9 cellular contexts compared by ENCODE assay signal in the genomic region with DNA sequence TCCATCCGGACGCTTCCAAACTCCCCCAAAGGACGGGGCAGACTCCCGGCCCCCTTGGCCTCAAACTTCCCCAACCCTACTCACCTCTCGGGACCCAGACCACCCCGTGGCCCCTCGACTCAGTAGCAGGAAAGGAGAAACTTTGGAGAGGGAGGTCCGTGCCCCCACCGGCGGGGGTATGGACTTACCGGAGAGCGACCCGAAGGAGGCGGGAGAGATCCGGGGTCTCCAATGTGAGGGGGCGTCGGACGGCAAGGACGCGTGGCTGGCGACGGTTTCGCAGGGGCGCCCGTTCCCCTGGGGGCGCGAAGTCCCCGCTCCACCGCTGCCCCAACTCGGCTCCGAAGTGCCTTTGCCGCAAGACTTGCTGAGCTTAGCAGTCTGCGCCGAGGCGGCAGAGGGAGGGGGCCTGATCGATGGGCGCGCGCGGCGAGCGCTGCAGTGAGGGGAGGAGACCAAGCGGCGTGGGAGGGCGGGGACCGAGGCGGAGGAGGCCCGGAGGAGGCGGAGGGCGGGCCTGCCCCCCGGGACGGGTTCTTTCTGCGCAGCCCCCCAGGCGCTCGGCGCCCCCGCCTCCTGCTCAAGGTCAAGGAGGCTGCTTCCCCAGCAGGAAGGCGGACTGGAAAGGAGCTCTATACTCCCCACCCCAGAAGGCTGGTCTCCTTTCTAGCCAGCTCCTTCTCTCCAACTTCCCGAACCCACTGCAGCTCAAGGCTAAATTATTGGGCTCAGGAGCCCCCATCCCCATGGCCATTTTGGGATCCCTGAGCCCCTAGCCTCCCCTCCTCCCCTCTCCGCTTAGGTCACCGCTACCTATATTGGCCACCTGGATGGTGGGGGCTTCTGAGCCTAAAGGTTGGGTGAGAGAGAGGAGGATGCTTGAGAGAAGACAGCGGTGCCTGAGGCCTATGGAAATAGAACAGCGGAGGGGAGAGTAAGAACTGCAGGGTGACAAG. TPM values are rescaled to one million over a fixed set of nuclear protein-coding genes. Genes with fewer than 3 reads are reported as not detected.
DNase-seq lines count a peak whose midpoint lies in the region; ATAC-seq and TF ChIP-seq lines count a peak whose summit lies in the region.
"Had no signal": no experiment of that assay in that cellular context is flagged by ENCODE, and none has a peak within 500 bp of the region (broad histone marks: within the 10 kb centered on the region; RNA-seq: fewer than 3 reads in every experiment).

TSS of gene SYT2 (minus strand) at position 385 of the 956 bp plus-strand sequence. CDS start 104,682 bp downstream, outside the sequence.

- H3K36me3 Mint-ChIP-seq in activated CD4-positive, alpha-beta memory T cell treated with anti-CD3 and anti-CD28 coated beads for 36 hours, result no peaks in the 10 kb centered on the region
- no peaks in the 10 kb centered on the region for H3K36me3 Mint-ChIP-seq in activated CD4-positive, alpha-beta memory T cell treated with anti-CD3 and anti-CD28 coated beads, Interleukin-2, amount 10 ng/mL, durations not matched to agents 7 days and 5 days (ENCODE audit: low read depth)

- no peak within 1 kb of the TSS for H3K4me3 Mint-ChIP-seq in activated CD4-positive, alpha-beta memory T cell treated with anti-CD3 and anti-CD28 coated beads for 36 hours
- no peak within 1 kb of the TSS for H3K4me3 Mint-ChIP-seq in activated CD4-positive, alpha-beta memory T cell treated with anti-CD3 and anti-CD28 coated beads, Interleukin-2, amount 10 ng/mL, durations not matched to agents 7 days and 5 days

- H3K27me3 ChIP-seq in foreskin keratinocyte, result peaks cover 94% of the 10 kb centered on the region

- CTCF ChIA-PET in activated CD4-positive, alpha-beta memory T cell treated with anti-CD3 and anti-CD28 coated beads for 36 hours (lab: Charles Lee), result interaction anchor here (0.6 to 1.4 kb wide), 3 partner anchors 9 to 139 kb away, joined by 3 to 4 read pairs (median 4); no protein-coding TSS in a partner anchor
- CTCF ChIA-PET in activated CD4-positive, alpha-beta memory T cell treated with anti-CD3 and anti-CD28 coated beads, Interleukin-2, amount 10 ng/mL, durations not matched to agents 7 days and 5 days (lab: Charles Lee), result interaction anchor here (1.6 kb wide), 1 partner anchor 11 kb away, joined by 6 read pairs; no protein-coding TSS in a partner anchor

- H3K27me3 Mint-ChIP-seq in activated CD4-positive, alpha-beta memory T cell treated with anti-CD3 and anti-CD28 coated beads for 36 hours, result peaks cover 57% of the 10 kb centered on the region
- H3K27me3 Mint-ChIP-seq in activated CD4-positive, alpha-beta memory T cell treated with anti-CD3 and anti-CD28 coated beads, Interleukin-2, amount 10 ng/mL, durations not matched to agents 7 days and 5 days, result peaks cover 72% of the 10 kb centered on the region

- no peak within 1 kb of the TSS for H3K27ac Mint-ChIP-seq in activated CD4-positive, alpha-beta memory T cell treated with anti-CD3 and anti-CD28 coated beads for 36 hours
- no peak within 1 kb of the TSS for H3K27ac Mint-ChIP-seq in activated CD4-positive, alpha-beta memory T cell treated with anti-CD3 and anti-CD28 coated beads, Interleukin-2, amount 10 ng/mL, durations not matched to agents 7 days and 5 days

- peak; percentile 18 for DNase-seq in activated CD4-positive, alpha-beta memory T cell treated with anti-CD3 and anti-CD28 coated beads for 36 hours
- DNase-seq in activated CD4-positive, alpha-beta memory T cell treated with anti-CD3 and anti-CD28 coated beads, Interleukin-2, amount 10 ng/mL, durations not matched to agents 7 days and 5 days, result no peak
- DNase-seq in SK-MEL-5 (ENCODE audit: low read depth, low spot score), result peak; percentile 13
- DNase-seq in foreskin keratinocyte, result no peak
- DNase-seq in posterior vena cava (ENCODE audit: low spot score), result peak; percentile 82
- DNase-seq in T1000 (lab: John Stamatoyannopoulos, UW), result no peak

- ATAC-seq in foreskin keratinocyte (peak; percentile 48), HG03520 (IDR thresholded peaks at IDR 0.05; ENCODE audit: unreplicated experiment) (no peak), GM21515 (IDR thresholded peaks at IDR 0.05; ENCODE audit: unreplicated experiment) (no peak)

- H3K27ac ChIP-seq in foreskin keratinocyte, result no peak within 1 kb of the TSS

- POLR2A ChIA-PET in activated CD4-positive, alpha-beta memory T cell treated with anti-CD3 and anti-CD28 coated beads for 36 hours (lab: Charles Lee), result no interaction called here
- POLR2A ChIA-PET in activated CD4-positive, alpha-beta memory T cell treated with anti-CD3 and anti-CD28 coated beads, Interleukin-2, amount 10 ng/mL, durations not matched to agents 7 days and 5 days (lab: Charles Lee), result no interaction called here

- H3K9me3 Mint-ChIP-seq in activated CD4-positive, alpha-beta memory T cell treated with anti-CD3 and anti-CD28 coated beads for 36 hours, result no peaks in the 10 kb centered on the region
- no peaks in the 10 kb centered on the region for H3K9me3 Mint-ChIP-seq in activated CD4-positive, alpha-beta memory T cell treated with anti-CD3 and anti-CD28 coated beads, Interleukin-2, amount 10 ng/mL, durations not matched to agents 7 days and 5 days

- no peaks in the 10 kb centered on the region for H3K4me1 ChIP-seq in foreskin keratinocyte

- intact Hi-C loops in activated CD4-positive, alpha-beta memory T cell treated with anti-CD3 and anti-CD28 coated beads for 36 hours (cut with micrococcal nuclease), result loop anchor here (10.0 kb wide), 1 partner anchor 526 kb away; no protein-coding TSS in a partner anchor
- intact Hi-C loops in posterior vena cava (cut with DNase I), result loop anchor here (5.0 to 10.0 kb wide), 3 partner anchors 366 to 853 kb away; partner anchors contain the start of genes PPP1R12B (in 1 of the 2) and UBE2T (in 1 of the 2)

- H3K4me1 Mint-ChIP-seq in activated CD4-positive, alpha-beta memory T cell treated with anti-CD3 and anti-CD28 coated beads for 36 hours (ENCODE audit: low read depth), result peaks cover 3% of the 10 kb centered on the region
- no peaks in the 10 kb centered on the region for H3K4me1 Mint-ChIP-seq in activated CD4-positive, alpha-beta memory T cell treated with anti-CD3 and anti-CD28 coated beads, Interleukin-2, amount 10 ng/mL, durations not matched to agents 7 days and 5 days

- no peak for TF ChIP-seq CTCF in foreskin keratinocyte (conservative IDR thresholded peaks at IDR 0.05)

- in situ Hi-C loops in SK-MEL-5 (cut with HindIII; ENCODE audit: low pct_unique_long_range_greater_than_20kb, low sequenced_read_pairs), result no loop called here

RNA-seq across cellular contexts. Expression of gene SYT2, which starts in this region (rescaled TPM):
- not detected for total RNA-seq in activated CD4-positive, alpha-beta memory T cell treated with anti-CD3 and anti-CD28 coated beads for 36 hours
- total RNA-seq in activated CD4-positive, alpha-beta memory T cell treated with anti-CD3 and anti-CD28 coated beads, Interleukin-2, amount 10 ng/mL, durations not matched to agents 7 days and 5 days, result not detected
- 0.03 TPM in 1 of 2 replicates, not detected in the other for total RNA-seq in SK-MEL-5 (2014; rRNA removed; shearing (Covaris generic))
- polyA plus RNA-seq in SK-MEL-5 (2015; cell fraction: cytosol; rRNA removed), result 0.06 TPM in 1 of 2 replicates, not detected in the other
- 0.03 TPM in 1 of 2 replicates, not detected in the other for polyA plus RNA-seq in SK-MEL-5 (2015; cell fraction: nucleus; rRNA removed)
- total RNA-seq in foreskin keratinocyte (0.03 and 0.07 TPM in 2 replicates), posterior vena cava (not detected)
- polyA plus RNA-seq in foreskin keratinocyte, result 0.01 and 0.02 TPM in 2 replicates
- total RNA-seq: myocyte had no signal

Comparison
In these comparisons a context has a peak if more than half of its experiments do, and no peak if none do; other contexts are left out.
1. Peak in DNase-seq in activated CD4-positive, alpha-beta memory T cell treated with anti-CD3 and anti-CD28 coated beads for 36 hours; RNA of the gene not detected or under 1 TPM.
2. Peak in DNase-seq in SK-MEL-5; RNA of the gene not detected or under 1 TPM.
3. Peak in ATAC-seq in foreskin keratinocyte; RNA of the gene not detected or under 1 TPM.
4. Peak in DNase-seq in posterior vena cava; RNA of the gene not detected or under 1 TPM.